Comparison of ENCODE assay signal across 8 cellular contexts in the genomic region with DNA sequence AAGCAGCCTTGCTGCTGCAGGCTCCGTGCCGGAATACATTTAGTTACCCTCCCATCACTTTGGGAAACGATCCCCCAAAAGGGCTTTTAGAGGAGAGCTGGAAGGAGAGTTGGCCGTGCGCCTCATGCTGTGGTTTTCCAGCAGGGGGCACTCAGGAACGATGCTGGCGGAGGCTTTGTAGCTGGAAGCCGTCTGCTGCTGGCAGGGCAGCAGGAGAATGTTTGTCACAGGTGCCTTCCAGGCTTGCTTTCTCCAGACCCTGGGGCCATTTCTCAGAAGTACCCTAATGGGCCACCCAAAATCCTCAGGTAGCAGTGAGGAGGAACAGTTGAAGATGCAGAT. TPM values are rescaled to one million over a fixed set of nuclear protein-coding genes. Genes with fewer than 3 reads are reported as not detected.
DNase-seq lines count a peak whose midpoint lies in the region; ATAC-seq and TF ChIP-seq lines count a peak whose summit lies in the region.

No MANE protein-coding gene starts in this region.

- DNase-seq in ELF-1 (ENCODE audit: low read depth, low spot score) = peak; percentile 86
- DNase-seq in NB4 (ENCODE audit: low read depth) = peak; percentile 47
- peak; percentile 80 for DNase-seq in activated CD4-positive, alpha-beta T cell treated with anti-CD3 and anti-CD28 coated beads, Interleukin-2, amount 10 ng/mL, durations not matched to agents 24 days and 14 days
- peak; percentile 58 for DNase-seq in epithelial cell of esophagus (ENCODE audit: low read depth)
- peak in 6 of 9 donors; percentile 25 to 33 (median 28) for DNase-seq in naive thymus-derived CD4-positive, alpha-beta T cell
- peak; percentile 78 for DNase-seq in upper lobe of right lung

- H3K27ac Mint-ChIP-seq in activated CD4-positive, alpha-beta T cell treated with anti-CD3 and anti-CD28 coated beads, Interleukin-2, amount 10 ng/mL, durations not matched to agents 24 days and 14 days = no peak overlapping the region
- peak overlapping the region in 6 of 9 donors; percentile 1 to 54 (median 6) for H3K27ac Mint-ChIP-seq in naive thymus-derived CD4-positive, alpha-beta T cell

- POLR2A ChIA-PET in naive thymus-derived CD4-positive, alpha-beta T cell (lab: Charles Lee) = no interaction called here

- H3K4me1 Mint-ChIP-seq in activated CD4-positive, alpha-beta T cell treated with anti-CD3 and anti-CD28 coated beads, Interleukin-2, amount 10 ng/mL, durations not matched to agents 24 days and 14 days = no peaks in the 10 kb centered on the region
- peaks cover 0 to 38% (median 7%) of the 10 kb centered on the region in 7 donors for H3K4me1 Mint-ChIP-seq in naive thymus-derived CD4-positive, alpha-beta T cell

- CTCF ChIA-PET in naive thymus-derived CD4-positive, alpha-beta T cell (lab: Charles Lee) = interaction anchor here (0.6 to 2.1 kb wide), 4 partner anchors 11 to 316 kb away, joined by 3 to 4 read pairs (median 3); no protein-coding TSS in a partner anchor

- H3K36me3 Mint-ChIP-seq in activated CD4-positive, alpha-beta T cell treated with anti-CD3 and anti-CD28 coated beads, Interleukin-2, amount 10 ng/mL, durations not matched to agents 24 days and 14 days (ENCODE audit: low read depth) = peaks cover 16% of the 10 kb centered on the region
- peaks cover 0 to 32% (median 3%) of the 10 kb centered on the region in 5 donors for H3K36me3 Mint-ChIP-seq in naive thymus-derived CD4-positive, alpha-beta T cell

- H3K27me3 ChIP-seq in naive thymus-derived CD4-positive, alpha-beta T cell (ENCODE audit: control insufficient read depth in 2 of 2, insufficient read depth in 2 of 2, low read length in 2 of 2) = no peaks in the 10 kb centered on the region
- H3K27me3 ChIP-seq in upper lobe of right lung = no peaks in the 10 kb centered on the region

- intact Hi-C loops in activated CD4-positive, alpha-beta T cell treated with anti-CD3 and anti-CD28 coated beads, Interleukin-2, amount 10 ng/mL, durations not matched to agents 24 days and 14 days (cut with micrococcal nuclease) = loop anchor here (5.0 kb wide), 1 partner anchor 397 kb away; no protein-coding TSS in a partner anchor
- intact Hi-C loops in naive thymus-derived CD4-positive, alpha-beta T cell (cut with micrococcal nuclease) = loop anchor here (1.0 to 5.0 kb wide), 2 partner anchors 315 to 397 kb away; no protein-coding TSS in a partner anchor
- intact Hi-C loops in upper lobe of right lung (cut with DNase I) = no loop called here

- H3K4me3 ChIP-seq in NB4 (ENCODE audit: low read depth, low read length) (no peak overlapping the region), epithelial cell of esophagus (ENCODE audit: low read length) (no peak overlapping the region), upper lobe of right lung (no peak overlapping the region)
- H3K4me3 ChIP-seq in naive thymus-derived CD4-positive, alpha-beta T cell (ENCODE audit: low read length) = no peak overlapping the region

- H3K4me3 Mint-ChIP-seq in activated CD4-positive, alpha-beta T cell treated with anti-CD3 and anti-CD28 coated beads, Interleukin-2, amount 10 ng/mL, durations not matched to agents 24 days and 14 days = no peak overlapping the region
- H3K4me3 Mint-ChIP-seq in naive thymus-derived CD4-positive, alpha-beta T cell = no peak overlapping the region

- H3K9me3 ChIP-seq in naive thymus-derived CD4-positive, alpha-beta T cell (ENCODE audit: control insufficient read depth in 2 of 3, low read length in 3 of 3) = no peaks in the 10 kb centered on the region
- H3K9me3 ChIP-seq in upper lobe of right lung = no peaks in the 10 kb centered on the region

- no peak for TF ChIP-seq POLR2A in NB4 (IDR thresholded peaks at IDR 0.05; ENCODE audit: extremely low read depth, insufficient read length)

- H3K36me3 ChIP-seq in naive thymus-derived CD4-positive, alpha-beta T cell (ENCODE audit: control insufficient read depth in 2 of 3, insufficient read depth in 3 of 3, low read length in 3 of 3) = peaks cover 0 to 69% (median 3%) of the 10 kb centered on the region in 3 experiments
- peaks cover 31% of the 10 kb centered on the region for H3K36me3 ChIP-seq in upper lobe of right lung

- ATAC-seq in naive thymus-derived CD4-positive, alpha-beta T cell = peak; percentile 48
- peak; percentile 74 for ATAC-seq in upper lobe of right lung
- ATAC-seq in GM18517 (IDR thresholded peaks at IDR 0.05; ENCODE audit: unreplicated experiment) = no peak
- ATAC-seq in HG02885 (IDR thresholded peaks at IDR 0.05; ENCODE audit: poor library complexity, unreplicated experiment) = no peak

- TF ChIP-seq CTCF in NB4 (IDR thresholded peaks at IDR 0.05; ENCODE audit: low read depth, low read length) = peak; percentile 67
- peak; percentile 79 for TF ChIP-seq CTCF in epithelial cell of esophagus (IDR thresholded peaks at IDR 0.05; ENCODE audit: insufficient read depth, low read depth, low read length, missing control alignments)
- TF ChIP-seq CTCF in upper lobe of right lung (IDR thresholded peaks at IDR 0.05) = peak; percentile 67

- no peaks in the 10 kb centered on the region for H3K27me3 Mint-ChIP-seq in activated CD4-positive, alpha-beta T cell treated with anti-CD3 and anti-CD28 coated beads, Interleukin-2, amount 10 ng/mL, durations not matched to agents 24 days and 14 days
- H3K27me3 Mint-ChIP-seq in naive thymus-derived CD4-positive, alpha-beta T cell = no peaks in the 10 kb centered on the region

- peaks cover 0 to 5% of the 10 kb centered on the region in 2 donors for H3K4me1 ChIP-seq in naive thymus-derived CD4-positive, alpha-beta T cell (ENCODE audit: control insufficient read depth in 2 of 2, insufficient read depth in 2 of 2, low read length in 2 of 2)
- H3K4me1 ChIP-seq in upper lobe of right lung = no peaks in the 10 kb centered on the region

- no peak overlapping the region for H3K27ac ChIP-seq in naive thymus-derived CD4-positive, alpha-beta T cell (ENCODE audit: low read depth, low read length)
- no peak overlapping the region for H3K27ac ChIP-seq in upper lobe of right lung

- no peaks in the 10 kb centered on the region for H3K9me3 Mint-ChIP-seq in activated CD4-positive, alpha-beta T cell treated with anti-CD3 and anti-CD28 coated beads, Interleukin-2, amount 10 ng/mL, durations not matched to agents 24 days and 14 days
- no peaks in the 10 kb centered on the region for H3K9me3 Mint-ChIP-seq in naive thymus-derived CD4-positive, alpha-beta T cell

RNA-seq across cellular contexts. Expression of gene CABP7, which starts 30.0 kb away (rescaled TPM):
- not detected in 2 replicates for total RNA-seq in activated CD4-positive, alpha-beta T cell treated with anti-CD3 and anti-CD28 coated beads, Interleukin-2, amount 10 ng/mL, durations not matched to agents 24 days and 14 days
- under 1 TPM in 3 of 5 experiments, not detected in 2; 0.07 to 0.42 (median 0.22) TPM for total RNA-seq in naive thymus-derived CD4-positive, alpha-beta T cell
- polyA plus RNA-seq in naive thymus-derived CD4-positive, alpha-beta T cell = under 1 TPM in 1 of 2 donors, not detected in 1; 0.12 TPM
- total RNA-seq in upper lobe of right lung = not detected

Comparison
In these comparisons a context has a peak if more than half of its experiments do, and no peak if none do; other contexts are left out.
1. DNase-seq: peak in every context shown above with its lines; median percentile 86 in ELF-1; 80 in activated CD4-positive, alpha-beta T cell treated with anti-CD3 and anti-CD28 coated beads, Interleukin-2, amount 10 ng/mL, durations not matched to agents 24 days and 14 days; 78 in upper lobe of right lung; 58 in epithelial cell of esophagus; 47 in NB4; 28 in naive thymus-derived CD4-positive, alpha-beta T cell.
2. ATAC-seq: peak in naive thymus-derived CD4-positive, alpha-beta T cell (single experiment) and upper lobe of right lung (single experiment); none in GM18517 (single experiment) and HG02885 (single experiment).
3. Peak in every context shown above with its lines, with median percentiles within 50 percentile points of each other: CTCF ChIP-seq.